20 cellular contexts compared by ENCODE assay signal in the genomic region with DNA sequence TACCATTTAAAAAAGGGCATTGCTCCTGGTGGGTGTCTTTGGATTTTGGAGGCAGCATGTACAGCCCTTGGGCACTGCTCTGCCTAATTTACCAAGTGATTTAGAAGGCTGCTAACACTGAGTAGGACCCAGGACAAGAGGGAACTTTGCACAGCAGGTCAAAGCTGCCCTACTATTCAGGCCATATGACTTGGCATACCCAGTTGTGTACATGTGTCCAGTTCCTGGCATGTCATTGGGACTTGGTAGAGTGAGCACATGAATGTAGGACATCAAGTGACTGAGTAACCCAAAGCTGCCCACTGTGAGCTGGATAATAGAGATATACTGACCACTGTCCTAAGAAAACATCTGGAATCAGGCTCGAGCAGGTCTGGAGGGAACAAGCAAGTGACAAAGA. TPM values are rescaled to one million over a fixed set of nuclear protein-coding genes. Genes with fewer than 3 reads are reported as not detected.
A peak's percentile ranks its signal among the peaks of the same experiment; 100 is the strongest.
DNase-seq lines count a peak whose midpoint lies in the region; ATAC-seq and TF ChIP-seq lines count a peak whose summit lies in the region.
"Had no signal": no experiment of that assay in that cellular context is flagged by ENCODE, and none has a peak within 500 bp of the region (broad histone marks: within the 10 kb centered on the region; RNA-seq: fewer than 3 reads in every experiment).

No MANE protein-coding gene starts in this region.

- no peaks in the 10 kb centered on the region for H3K9me3 Mint-ChIP-seq in H9
- H3K9me3 Mint-ChIP-seq: CD4-positive, CD25-positive, alpha-beta regulatory T cell; CD8-positive, alpha-beta T cell had no signal

- 97% methylated on average over 1 of the region's 1 CpG for WGBS in liver
- WGBS in trophoblast cell (ENCODE audit: extremely low coverage, insufficient coverage, insufficient read length), result no CpG with 5 or more reads among the region's 1 CpG
- no CpG with 5 or more reads among the region's 1 CpG for WGBS in H9 (ENCODE audit: extremely low coverage, insufficient read length, low lambda C conversion rate)

- H3K36me3 ChIP-seq in liver (ENCODE audit: control insufficient read depth in 4 of 4, insufficient read depth in 3 of 4, low read depth in 1 of 4, low read length in 3 of 4), result no peaks in the 10 kb centered on the region
- H3K36me3 ChIP-seq in trophoblast cell (ENCODE audit: control insufficient read depth in 1 of 2, insufficient read depth in 2 of 2, low read length in 2 of 2), result no peaks in the 10 kb centered on the region
- H3K36me3 ChIP-seq: BLaER1 had no signal

- no peak overlapping the region for H3K56ac ChIP-seq in H9 (ENCODE audit: insufficient read length, low read depth, low read length)

- H2AFZ ChIP-seq in trophoblast cell (ENCODE audit: insufficient read depth, low read length, poor library complexity), result no peak overlapping the region
- H2AFZ ChIP-seq in H9 (ENCODE audit: low read length), result no peak overlapping the region
- H2AFZ ChIP-seq: GM23248 had no signal

- no peaks in the 10 kb centered on the region for H3K4me1 Mint-ChIP-seq in H9
- H3K4me1 Mint-ChIP-seq: B cell; CD4-positive, CD25-positive, alpha-beta regulatory T cell had no signal

- H3K23ac ChIP-seq in trophoblast cell (ENCODE audit: low read length), result peak overlapping the region; percentile 32
- H3K23ac ChIP-seq in H9 (ENCODE audit: insufficient read length, low read depth, low read length), result no peak overlapping the region

- H2BK120ac ChIP-seq in trophoblast cell (ENCODE audit: insufficient read depth, low read length, poor library complexity) (no peak overlapping the region), H9 (ENCODE audit: low read depth, low read length, poor library complexity, severe bottlenecking) (no peak overlapping the region)

- no peaks in the 10 kb centered on the region for H3K23me2 ChIP-seq in H9 (ENCODE audit: insufficient read length, low read depth, low read length, poor library complexity, severe bottlenecking)

- H3K4me3 Mint-ChIP-seq in H9, result no peak overlapping the region; a peak in 1 of 5 replicates
- H3K4me3 Mint-ChIP-seq: B cell; CD4-positive, CD25-positive, alpha-beta regulatory T cell; CD8-positive, alpha-beta T cell had no signal

- H3K27me3 Mint-ChIP-seq in H9 (ENCODE audit: low read depth), result no peaks in the 10 kb centered on the region; the same call in 1 of the 2 replicates
- H3K27me3 Mint-ChIP-seq: B cell; CD4-positive, CD25-positive, alpha-beta regulatory T cell had no signal

- H3K79me1 ChIP-seq in trophoblast cell (ENCODE audit: low read length) (no peaks in the 10 kb centered on the region), H9 (ENCODE audit: insufficient read depth, low read depth, low read length, poor library complexity, severe bottlenecking) (no peaks in the 10 kb centered on the region)

- no peak overlapping the region; a peak in 1 of 7 replicates for H3K27ac Mint-ChIP-seq in H9
- H3K27ac Mint-ChIP-seq: B cell; CD4-positive, CD25-positive, alpha-beta regulatory T cell; CD8-positive, alpha-beta T cell had no signal

- ATAC-seq in left colon (peak; percentile 8), HG02678 (IDR thresholded peaks at IDR 0.05; ENCODE audit: unreplicated experiment) (no peak), GM19324 (IDR thresholded peaks at IDR 0.05; ENCODE audit: low FRiP score, unreplicated experiment) (no peak)
- ATAC-seq: CD8-positive, alpha-beta T cell; HCT116 had no signal

- H3K18ac ChIP-seq in trophoblast cell (ENCODE audit: low read length) (no peak overlapping the region), H9 (ENCODE audit: insufficient read length, low read depth, low read length) (no peak overlapping the region)

- no peak overlapping the region for H2BK20ac ChIP-seq in H9 (ENCODE audit: low read depth, low read length, poor library complexity, severe bottlenecking)

- H3K36me3 Mint-ChIP-seq in H9 (ENCODE audit: insufficient read depth in 1 of 3, low read depth in 3 of 3), result no peaks in the 10 kb centered on the region
- H3K36me3 Mint-ChIP-seq: CD8-positive, alpha-beta T cell had no signal

- H4K5ac ChIP-seq in H9 (ENCODE audit: insufficient read length, low read depth, low read length), result no peak overlapping the region

- no peak overlapping the region for H4K12ac ChIP-seq in trophoblast cell (ENCODE audit: low read depth, low read length)

- H3K27me3 ChIP-seq in liver (ENCODE audit: control insufficient read depth in 4 of 4, insufficient read depth in 4 of 4, low read length in 3 of 4) (no peaks in the 10 kb centered on the region), trophoblast cell (ENCODE audit: insufficient read depth, low read length) (no peaks in the 10 kb centered on the region), H9 (ENCODE audit: insufficient read depth, low read length) (no peaks in the 10 kb centered on the region)
- H3K27me3 ChIP-seq: BLaER1 had no signal

- no peak overlapping the region for H3K4me3 ChIP-seq in liver (ENCODE audit: low read depth in 1 of 3, low read length in 3 of 3)
- H3K4me3 ChIP-seq in trophoblast cell (ENCODE audit: low read depth, low read length), result no peak overlapping the region
- H3K4me3 ChIP-seq: BLaER1, GM23248 had no signal

- TF ChIP-seq RAD21 in liver (IDR thresholded peaks at IDR 0.05), result no peak

- H3K79me2 ChIP-seq in trophoblast cell (ENCODE audit: control insufficient read depth, insufficient read depth, low read length, poor library complexity), result no peaks in the 10 kb centered on the region
- H3K79me2 ChIP-seq in H9 (ENCODE audit: insufficient read depth, low read length), result no peaks in the 10 kb centered on the region

- no peaks in the 10 kb centered on the region for H4K20me1 ChIP-seq in H9 (ENCODE audit: control insufficient read depth, insufficient read depth, insufficient read length)
- H4K20me1 ChIP-seq: BLaER1 had no signal

- TF ChIP-seq CTCF in liver (IDR thresholded peaks at IDR 0.05; ENCODE audit: low read depth, low read length, missing input control), result no peak
- TF ChIP-seq CTCF in H9 (conservative IDR thresholded peaks at IDR 0.05), result no peak

- peaks cover 0 to 16% (median 5%) of the 10 kb centered on the region in 4 donors for H3K4me1 ChIP-seq in liver (ENCODE audit: control insufficient read depth in 4 of 4, insufficient read depth in 4 of 4, low read length in 3 of 4)
- H3K4me1 ChIP-seq in trophoblast cell (ENCODE audit: control insufficient read depth in 1 of 2, insufficient read depth in 2 of 2, low read length in 2 of 2), result no peaks in the 10 kb centered on the region
- H3K4me1 ChIP-seq in H9 (ENCODE audit: insufficient read depth, low read length), result no peaks in the 10 kb centered on the region
- H3K4me1 ChIP-seq: BLaER1 had no signal

- no peak overlapping the region for H3T11ph ChIP-seq in H9 (ENCODE audit: low read length)

- peak; percentile 21 for DNase-seq in activated CD8-positive, alpha-beta memory T cell treated with anti-CD3 and anti-CD28 coated beads for 24 hours
- DNase-seq in activated CD8-positive, alpha-beta memory T cell treated with anti-CD3 and anti-CD28 coated beads, Interleukin-2, amount 50 U/mL, for 48 hours, result no peak
- DNase-seq in left colon (no peak), trophoblast cell (no peak), H9 (no peak)
- DNase-seq: Caco-2; CD4-positive, CD25-positive, alpha-beta regulatory T cell; CD8-positive, alpha-beta T cell; DMS153; DND-41; GM23248; H7 had no signal

- H2BK12ac ChIP-seq in trophoblast cell (ENCODE audit: low read length), result no peak overlapping the region
- H2BK12ac ChIP-seq in H9 (ENCODE audit: insufficient read length, low read depth, low read length), result no peak overlapping the region

- H3K14ac ChIP-seq in trophoblast cell (ENCODE audit: low read length) (no peak overlapping the region), H9 (ENCODE audit: insufficient read depth, low read length) (no peak overlapping the region)

- no peak overlapping the region for H3K9ac ChIP-seq in liver (ENCODE audit: low read depth in 1 of 2, low read length in 2 of 2)
- no peak overlapping the region for H3K9ac ChIP-seq in trophoblast cell (ENCODE audit: low read length)
- H3K9ac ChIP-seq in H9 (ENCODE audit: extremely low read depth, insufficient read length, low read length), result no peak overlapping the region
- H3K9ac ChIP-seq: BLaER1, GM23248 had no signal

- no peak overlapping the region for H2BK15ac ChIP-seq in H9 (ENCODE audit: low read depth, low read length)

- H2AK5ac ChIP-seq in trophoblast cell (ENCODE audit: low read length), result no peak overlapping the region
- no peak overlapping the region for H2AK5ac ChIP-seq in H9 (ENCODE audit: insufficient read length, low read length)

- H2BK5ac ChIP-seq in trophoblast cell (ENCODE audit: low read depth, low read length, poor library complexity), result no peak overlapping the region
- no peak overlapping the region for H2BK5ac ChIP-seq in H9 (ENCODE audit: insufficient read length, low read length)

- intact Hi-C loops in left colon (cut with DNase I, micrococcal nuclease), result no loop called here

- H4K8ac ChIP-seq in trophoblast cell (ENCODE audit: low read depth, low read length), result no peak overlapping the region
- no peak overlapping the region for H4K8ac ChIP-seq in H9 (replicated peaks; ENCODE audit: insufficient read length, low read depth, low read length)

- H3K4ac ChIP-seq in trophoblast cell (ENCODE audit: low read depth, low read length) (no peak overlapping the region), H9 (ENCODE audit: low read depth, low read length) (no peak overlapping the region)

- no peak overlapping the region for H3K27ac ChIP-seq in liver (ENCODE audit: low read depth in 1 of 2, low read length in 2 of 2)
- H3K27ac ChIP-seq in trophoblast cell (ENCODE audit: low read depth, low read length), result no peak overlapping the region
- no peak overlapping the region for H3K27ac ChIP-seq in H9 (ENCODE audit: insufficient read length, low read depth, low read length)
- H3K27ac ChIP-seq: 22Rv1, BLaER1, C4-2B, GM23248 had no signal

- no peak overlapping the region for H4K91ac ChIP-seq in trophoblast cell (ENCODE audit: low read depth, low read length)
- H4K91ac ChIP-seq in H9 (ENCODE audit: insufficient read length, low read depth, low read length), result no peak overlapping the region

- no peaks in the 10 kb centered on the region for H3K9me3 ChIP-seq in liver (ENCODE audit: control insufficient read depth in 4 of 4, low read length in 3 of 4)
- H3K9me3 ChIP-seq in trophoblast cell (ENCODE audit: insufficient read depth, low read depth, low read length), result peaks cover 1% of the 10 kb centered on the region
- H3K9me3 ChIP-seq in H9 (ENCODE audit: control insufficient read depth, low read depth, low read length), result no peaks in the 10 kb centered on the region
- H3K9me3 ChIP-seq: BLaER1, Caco-2 had no signal

- no peak overlapping the region for H3K4me2 ChIP-seq in trophoblast cell (ENCODE audit: low read length)
- no peak overlapping the region for H3K4me2 ChIP-seq in H9 (ENCODE audit: insufficient read depth, insufficient read length, low read length)
- H3K4me2 ChIP-seq: BLaER1 had no signal

TF ChIP-seq in liver, 16 proteins besides CTCF, POLR2A, EP300 and RAD21 (continues in another document):
- TF ChIP-seq YY1 (IDR thresholded peaks at IDR 0.05), result no peak

RNA-seq across cellular contexts. Expression of a gene that starts 15.7 kb away (rescaled TPM):
- total RNA-seq in left colon, result 10 to 100 TPM; 24.9 to 25.1 TPM
- 1 to 10 TPM; 2.7 to 6.8 TPM for total RNA-seq in liver
- 1 to 10 TPM; 1.1 to 1.6 TPM for polyA plus RNA-seq in liver
- 0.22 and 1.1 TPM in 2 replicates for polyA plus RNA-seq in trophoblast cell (2013)
- 0.72 and 1.8 TPM in 2 replicates for total RNA-seq in H9 (2021)
